Comparison of ENCODE assay signal across 1 cellular context in the genomic region with DNA sequence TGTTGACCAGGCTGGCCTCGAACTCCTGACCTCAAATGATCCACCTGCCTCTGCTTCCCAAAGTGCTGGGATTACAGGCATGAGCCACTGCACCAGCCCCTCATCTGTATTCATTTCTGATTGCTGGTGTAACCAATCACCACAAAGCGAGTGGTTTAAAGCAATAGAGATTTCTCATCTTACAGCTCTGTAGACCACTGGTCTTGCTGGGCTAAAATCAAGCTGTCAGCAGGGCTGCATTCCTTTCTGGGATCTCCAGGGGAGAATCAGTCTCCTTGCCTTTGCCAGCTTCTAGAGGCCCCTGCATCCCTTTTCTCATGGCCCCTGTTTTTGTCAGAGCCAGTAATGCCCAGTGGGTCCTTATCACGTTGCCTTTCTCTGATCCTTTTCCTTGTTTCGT.
TF ChIP-seq lines count a peak whose summit lies in the region.

No MANE protein-coding gene starts in this region.

TF ChIP-seq in WTC11, 78 proteins besides CTCF, POLR2A, EP300 and RAD21 (continued from another document):
- TF ChIP-seq, protein P1, sequence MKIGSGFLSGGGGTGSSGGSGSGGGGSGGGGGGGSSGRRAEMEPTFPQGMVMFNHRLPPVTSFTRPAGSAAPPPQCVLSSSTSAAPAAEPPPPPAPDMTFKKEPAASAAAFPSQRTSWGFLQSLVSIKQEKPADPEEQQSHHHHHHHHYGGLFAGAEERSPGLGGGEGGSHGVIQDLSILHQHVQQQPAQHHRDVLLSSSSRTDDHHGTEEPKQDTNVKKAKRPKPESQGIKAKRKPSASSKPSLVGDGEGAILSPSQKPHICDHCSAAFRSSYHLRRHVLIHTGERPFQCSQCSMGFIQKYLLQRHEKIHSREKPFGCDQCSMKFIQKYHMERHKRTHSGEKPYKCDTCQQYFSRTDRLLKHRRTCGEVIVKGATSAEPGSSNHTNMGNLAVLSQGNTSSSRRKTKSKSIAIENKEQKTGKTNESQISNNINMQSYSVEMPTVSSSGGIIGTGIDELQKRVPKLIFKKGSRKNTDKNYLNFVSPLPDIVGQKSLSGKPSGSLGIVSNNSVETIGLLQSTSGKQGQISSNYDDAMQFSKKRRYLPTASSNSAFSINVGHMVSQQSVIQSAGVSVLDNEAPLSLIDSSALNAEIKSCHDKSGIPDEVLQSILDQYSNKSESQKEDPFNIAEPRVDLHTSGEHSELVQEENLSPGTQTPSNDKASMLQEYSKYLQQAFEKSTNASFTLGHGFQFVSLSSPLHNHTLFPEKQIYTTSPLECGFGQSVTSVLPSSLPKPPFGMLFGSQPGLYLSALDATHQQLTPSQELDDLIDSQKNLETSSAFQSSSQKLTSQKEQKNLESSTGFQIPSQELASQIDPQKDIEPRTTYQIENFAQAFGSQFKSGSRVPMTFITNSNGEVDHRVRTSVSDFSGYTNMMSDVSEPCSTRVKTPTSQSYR (CRISPR knock-in tag; IDR thresholded peaks at IDR 0.05) = no peak
- TF ChIP-seq, protein P2, sequence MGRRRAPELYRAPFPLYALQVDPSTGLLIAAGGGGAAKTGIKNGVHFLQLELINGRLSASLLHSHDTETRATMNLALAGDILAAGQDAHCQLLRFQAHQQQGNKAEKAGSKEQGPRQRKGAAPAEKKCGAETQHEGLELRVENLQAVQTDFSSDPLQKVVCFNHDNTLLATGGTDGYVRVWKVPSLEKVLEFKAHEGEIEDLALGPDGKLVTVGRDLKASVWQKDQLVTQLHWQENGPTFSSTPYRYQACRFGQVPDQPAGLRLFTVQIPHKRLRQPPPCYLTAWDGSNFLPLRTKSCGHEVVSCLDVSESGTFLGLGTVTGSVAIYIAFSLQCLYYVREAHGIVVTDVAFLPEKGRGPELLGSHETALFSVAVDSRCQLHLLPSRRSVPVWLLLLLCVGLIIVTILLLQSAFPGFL (CRISPR knock-in tag; IDR thresholded peaks at IDR 0.05; ENCODE audit: borderline replicate concordance) = no peak
- TF ChIP-seq, protein P3, sequence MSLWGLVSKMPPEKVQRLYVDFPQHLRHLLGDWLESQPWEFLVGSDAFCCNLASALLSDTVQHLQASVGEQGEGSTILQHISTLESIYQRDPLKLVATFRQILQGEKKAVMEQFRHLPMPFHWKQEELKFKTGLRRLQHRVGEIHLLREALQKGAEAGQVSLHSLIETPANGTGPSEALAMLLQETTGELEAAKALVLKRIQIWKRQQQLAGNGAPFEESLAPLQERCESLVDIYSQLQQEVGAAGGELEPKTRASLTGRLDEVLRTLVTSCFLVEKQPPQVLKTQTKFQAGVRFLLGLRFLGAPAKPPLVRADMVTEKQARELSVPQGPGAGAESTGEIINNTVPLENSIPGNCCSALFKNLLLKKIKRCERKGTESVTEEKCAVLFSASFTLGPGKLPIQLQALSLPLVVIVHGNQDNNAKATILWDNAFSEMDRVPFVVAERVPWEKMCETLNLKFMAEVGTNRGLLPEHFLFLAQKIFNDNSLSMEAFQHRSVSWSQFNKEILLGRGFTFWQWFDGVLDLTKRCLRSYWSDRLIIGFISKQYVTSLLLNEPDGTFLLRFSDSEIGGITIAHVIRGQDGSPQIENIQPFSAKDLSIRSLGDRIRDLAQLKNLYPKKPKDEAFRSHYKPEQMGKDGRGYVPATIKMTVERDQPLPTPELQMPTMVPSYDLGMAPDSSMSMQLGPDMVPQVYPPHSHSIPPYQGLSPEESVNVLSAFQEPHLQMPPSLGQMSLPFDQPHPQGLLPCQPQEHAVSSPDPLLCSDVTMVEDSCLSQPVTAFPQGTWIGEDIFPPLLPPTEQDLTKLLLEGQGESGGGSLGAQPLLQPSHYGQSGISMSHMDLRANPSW (CRISPR knock-in tag; conservative IDR thresholded peaks at IDR 0.05; ENCODE audit: low read depth) = no peak
